Comparison of ENCODE assay signal across 8 cellular contexts in the genomic region with DNA sequence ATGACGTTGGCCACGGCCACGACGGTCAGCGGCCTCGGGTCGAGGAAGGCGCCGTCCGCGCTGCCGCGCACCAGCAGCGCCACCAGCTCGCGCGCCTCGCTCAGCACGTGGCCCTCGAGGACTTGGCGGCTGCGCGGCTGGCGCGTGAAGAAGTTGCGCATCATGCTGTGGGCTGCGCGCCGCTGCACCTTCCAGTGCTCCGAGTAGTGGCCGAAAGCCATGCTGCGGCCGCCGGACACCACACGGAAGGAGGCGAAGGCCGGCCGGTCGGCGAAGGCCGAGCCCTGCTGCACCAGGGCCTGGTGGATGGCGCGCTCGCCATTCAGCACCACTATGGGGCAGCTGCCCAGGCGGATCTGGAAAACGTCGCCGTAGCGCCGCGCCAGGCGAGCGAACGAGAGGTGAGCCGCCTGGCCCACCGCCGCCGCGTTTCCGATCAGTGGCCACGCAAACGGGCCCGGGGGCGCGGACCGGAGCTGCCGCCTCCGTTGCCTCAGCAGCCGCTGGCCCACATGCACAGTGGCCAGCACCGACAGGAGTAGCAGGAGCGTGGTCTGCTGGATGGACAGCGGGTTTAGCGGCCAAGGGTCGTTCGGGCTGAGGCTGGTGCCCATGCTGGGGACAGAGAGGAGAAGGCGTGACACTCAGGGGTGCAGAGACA. TPM values are rescaled to one million over a fixed set of nuclear protein-coding genes. Genes with fewer than 3 reads are reported as not detected.
DNase-seq lines count a peak whose midpoint lies in the region; ATAC-seq, FAIRE-seq and TF ChIP-seq lines count a peak whose summit lies in the region.

No MANE protein-coding gene starts in this region.

- H3K4me1 Mint-ChIP-seq in endodermal cell (peaks cover 30% of the 10 kb centered on the region), mesothelial cell of epicardium (peaks cover 55% of the 10 kb centered on the region)

- H3K27ac Mint-ChIP-seq in endodermal cell (no peak overlapping the region), mesothelial cell of epicardium (peak overlapping the region; percentile 82)

- no peak for TF ChIP-seq RAD21 in A549 (conservative IDR thresholded peaks at IDR 0.05 in 1 of 2, IDR thresholded peaks at IDR 0.05 in 1 of 2)

- H3K4me2 ChIP-seq in A549 = peak overlapping the region; percentile 92

- H3K27ac ChIP-seq in A549 (peak overlapping the region; percentile 84 to 93), endodermal cell (ENCODE audit: low read depth, low read length) (no peak overlapping the region)

- no peak overlapping the region for H3K9ac ChIP-seq in endodermal cell (ENCODE audit: extremely low read depth, low read length, poor library complexity, severe bottlenecking)

- H3K9me3 ChIP-seq in A549 (no peaks in the 10 kb centered on the region), endodermal cell (ENCODE audit: control insufficient read depth, low read length) (no peaks in the 10 kb centered on the region)

- DNase-seq in A549 (ENCODE audit: low read depth in 1 of 2, low spot score in 1 of 2) = peak in 1 of 2 experiments; percentile 67
- DNase-seq in NB4 (ENCODE audit: low read depth) = peak; percentile 55
- DNase-seq in endodermal cell = peak; percentile 88
- DNase-seq in mesothelial cell of epicardium (ENCODE audit: low spot score in 2 of 2, unreplicated experiment in 2 of 2) = peak in 1 of 2 experiments; percentile 52
- DNase-seq in NCI-H226 = no peak
- no peak for DNase-seq in NCI-H2107 (lab: John Stamatoyannopoulos, UW)

- CTCF ChIA-PET in A549 (lab: Yijun Ruan, JAX) = interaction anchor here (1.4 to 4.7 kb wide), 9 partner anchors 15 to 199 kb away, joined by 3 to 45 read pairs (median 7); no protein-coding TSS in a partner anchor

- peaks cover 11% of the 10 kb centered on the region for H3K36me3 Mint-ChIP-seq in endodermal cell (ENCODE audit: low read depth)
- H3K36me3 Mint-ChIP-seq in mesothelial cell of epicardium = peaks cover 9% of the 10 kb centered on the region

- no peaks in the 10 kb centered on the region for H3K9me3 Mint-ChIP-seq in endodermal cell
- H3K9me3 Mint-ChIP-seq in mesothelial cell of epicardium = no peaks in the 10 kb centered on the region

- TF ChIP-seq CTCF in A549 (IDR thresholded peaks at IDR 0.05) = no peak
- TF ChIP-seq CTCF in NB4 (IDR thresholded peaks at IDR 0.05; ENCODE audit: low read depth, low read length) = no peak
- TF ChIP-seq CTCF in endodermal cell (conservative IDR thresholded peaks at IDR 0.05) = peak; percentile 9
- no peak for TF ChIP-seq CTCF in mesothelial cell of epicardium (IDR thresholded peaks at IDR 0.05; ENCODE audit: unreplicated experiment)

- peak; percentile 5 to 18; a peak in 4 of 6 replicates for ATAC-seq in A549
- ATAC-seq in GM18873 (IDR thresholded peaks at IDR 0.05; ENCODE audit: low FRiP score, unreplicated experiment) = no peak
- no peak for ATAC-seq in GM21423 (IDR thresholded peaks at IDR 0.05; ENCODE audit: unreplicated experiment)

- peaks cover 49% of the 10 kb centered on the region for H3K27me3 Mint-ChIP-seq in endodermal cell (ENCODE audit: insufficient read depth)
- H3K27me3 Mint-ChIP-seq in mesothelial cell of epicardium (ENCODE audit: low read depth) = peaks cover 47% of the 10 kb centered on the region

- H3K4me3 ChIP-seq in A549 = peak overlapping the region; percentile 62
- H3K4me3 ChIP-seq in NB4 (ENCODE audit: low read depth, low read length) = peak overlapping the region; percentile 71
- peak overlapping the region; percentile 68 for H3K4me3 ChIP-seq in endodermal cell (ENCODE audit: low read length)

- WGBS in A549 (ENCODE audit: missing lambda C conversion rate) = 51% methylated on average over 33 of the region's 76 CpGs
- 25 to 62% methylated on average over 5 to 76 of the region's 76 CpGs for WGBS in endodermal cell (ENCODE audit: insufficient coverage in 1 of 2, insufficient read length in 1 of 2), 2 experiments

- POLR2A ChIA-PET in A549 (lab: Yijun Ruan, JAX) = interaction anchor here (1.0 to 2.5 kb wide), 2 partner anchors 88 to 200 kb away, joined by 3 to 22 read pairs; no protein-coding TSS in a partner anchor

- peaks cover 22% of the 10 kb centered on the region for H3K4me1 ChIP-seq in A549
- no peaks in the 10 kb centered on the region for H3K4me1 ChIP-seq in endodermal cell (ENCODE audit: control insufficient read depth, insufficient read depth, low read length)

- TF ChIP-seq EP300 in A549 (IDR thresholded peaks at IDR 0.05) = no peak

- H3K27me3 ChIP-seq in endodermal cell (ENCODE audit: control insufficient read depth, insufficient read depth, low read length, poor library complexity, severe bottlenecking) = peaks cover 38% of the 10 kb centered on the region

- TF ChIP-seq POLR2A in A549 (IDR thresholded peaks at IDR 0.05; ENCODE audit: low read length) (no peak), NB4 (IDR thresholded peaks at IDR 0.05; ENCODE audit: extremely low read depth, insufficient read length) (no peak)

- H3K4me3 Mint-ChIP-seq in endodermal cell (peak overlapping the region; percentile 57), mesothelial cell of epicardium (peak overlapping the region; percentile 77)

- no peak for FAIRE-seq in A549 (lab: Jason Lieb, UNC)

- H3K36me3 ChIP-seq in endodermal cell (ENCODE audit: control insufficient read depth, insufficient read depth, low read length) = peaks cover 13% of the 10 kb centered on the region

TF ChIP-seq in A549, 52 proteins besides CTCF, POLR2A, EP300 and RAD21:
- TF ChIP-seq SREBF2 (IDR thresholded peaks at IDR 0.05) = no peak
- no peak for TF ChIP-seq CHD2 (IDR thresholded peaks at IDR 0.05; ENCODE audit: low read length, partially characterized antibody)
- TF ChIP-seq, protein P1, sequence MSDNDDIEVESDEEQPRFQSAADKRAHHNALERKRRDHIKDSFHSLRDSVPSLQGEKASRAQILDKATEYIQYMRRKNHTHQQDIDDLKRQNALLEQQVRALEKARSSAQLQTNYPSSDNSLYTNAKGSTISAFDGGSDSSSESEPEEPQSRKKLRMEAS (IDR thresholded peaks at IDR 0.05) = peak; percentile 99
- TF ChIP-seq, protein P2, sequence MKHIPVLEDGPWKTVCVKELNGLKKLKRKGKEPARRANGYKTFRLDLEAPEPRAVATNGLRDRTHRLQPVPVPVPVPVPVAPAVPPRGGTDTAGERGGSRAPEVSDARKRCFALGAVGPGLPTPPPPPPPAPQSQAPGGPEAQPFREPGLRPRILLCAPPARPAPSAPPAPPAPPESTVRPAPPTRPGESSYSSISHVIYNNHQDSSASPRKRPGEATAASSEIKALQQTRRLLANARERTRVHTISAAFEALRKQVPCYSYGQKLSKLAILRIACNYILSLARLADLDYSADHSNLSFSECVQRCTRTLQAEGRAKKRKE (CRISPR knock-in tag; IDR thresholded peaks at IDR 0.05; ENCODE audit: low read depth) = no peak
- no peak for TF ChIP-seq CHD4 (IDR thresholded peaks at IDR 0.05; ENCODE audit: borderline replicate concordance)
- TF ChIP-seq RNF2 (IDR thresholded peaks at IDR 0.05; ENCODE audit: borderline replicate concordance, low read depth) = 0 out of 2 replicates have a peak, but pooled peaks have one; percentile 24
- no peak for TF ChIP-seq EHMT2 (IDR thresholded peaks at IDR 0.05; ENCODE audit: low read depth)
- peak in 1 of 2 experiments; percentile 31; a peak in 1 of 5 replicates for TF ChIP-seq JUN (IDR thresholded peaks at IDR 0.05)
- TF ChIP-seq, protein P3, sequence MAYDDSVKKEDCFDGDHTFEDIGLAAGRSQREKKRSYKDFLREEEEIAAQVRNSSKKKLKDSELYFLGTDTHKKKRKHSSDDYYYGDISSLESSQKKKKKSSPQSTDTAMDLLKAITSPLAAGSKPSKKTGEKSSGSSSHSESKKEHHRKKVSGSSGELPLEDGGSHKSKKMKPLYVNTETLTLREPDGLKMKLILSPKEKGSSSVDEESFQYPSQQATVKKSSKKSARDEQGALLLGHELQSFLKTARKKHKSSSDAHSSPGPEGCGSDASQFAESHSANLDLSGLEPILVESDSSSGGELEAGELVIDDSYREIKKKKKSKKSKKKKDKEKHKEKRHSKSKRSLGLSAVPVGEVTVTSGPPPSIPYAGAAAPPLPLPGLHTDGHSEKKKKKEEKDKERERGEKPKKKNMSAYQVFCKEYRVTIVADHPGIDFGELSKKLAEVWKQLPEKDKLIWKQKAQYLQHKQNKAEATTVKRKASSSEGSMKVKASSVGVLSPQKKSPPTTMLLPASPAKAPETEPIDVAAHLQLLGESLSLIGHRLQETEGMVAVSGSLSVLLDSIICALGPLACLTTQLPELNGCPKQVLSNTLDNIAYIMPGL (CRISPR knock-in tag; IDR thresholded peaks at IDR 0.05; ENCODE audit: borderline replicate concordance) = no peak
- TF ChIP-seq JUNB (IDR thresholded peaks at IDR 0.05) = no peak
- no peak for TF ChIP-seq MAZ (IDR thresholded peaks at IDR 0.05; ENCODE audit: borderline replicate concordance, low read depth, low read length)
- TF ChIP-seq, protein P4, sequence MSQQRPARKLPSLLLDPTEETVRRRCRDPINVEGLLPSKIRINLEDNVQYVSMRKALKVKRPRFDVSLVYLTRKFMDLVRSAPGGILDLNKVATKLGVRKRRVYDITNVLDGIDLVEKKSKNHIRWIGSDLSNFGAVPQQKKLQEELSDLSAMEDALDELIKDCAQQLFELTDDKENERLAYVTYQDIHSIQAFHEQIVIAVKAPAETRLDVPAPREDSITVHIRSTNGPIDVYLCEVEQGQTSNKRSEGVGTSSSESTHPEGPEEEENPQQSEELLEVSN (IDR thresholded peaks at IDR 0.05; ENCODE audit: borderline replicate concordance, low read depth) = peak; percentile 98
- no peak for TF ChIP-seq TFCP2L1 (CRISPR knock-in tag; IDR thresholded peaks at IDR 0.05)
- no peak for TF ChIP-seq HDAC2 (IDR thresholded peaks at IDR 0.05)
- TF ChIP-seq FOSB (CRISPR knock-in tag; IDR thresholded peaks at IDR 0.05) = no peak
- no peak for TF ChIP-seq ZFP36 (IDR thresholded peaks at IDR 0.05; ENCODE audit: borderline replicate concordance, partially characterized antibody)
- no peak for TF ChIP-seq MYC (IDR thresholded peaks at IDR 0.05; ENCODE audit: borderline replicate concordance, low read length)

RNA-seq across cellular contexts. Expression of a gene that starts 1.0 kb away (rescaled TPM):
- polyA plus RNA-seq in A549 (2011; rRNA removed) (13.1 and 13.2 TPM in 2 replicates), A549 (2017; fragmentation: RNase III; extraction: RNeasy Plus Mini Kit Qiagen cat#74134 plus additional on column Dnase treatment) (4.4 to 5.5 TPM (median 5.3 TPM) in 3 replicates)
- polyA plus RNA-seq in A549 (2012; cell fraction: cytosol; rRNA removed) = 14.6 and 20.8 TPM in 2 replicates
- polyA plus RNA-seq in A549 (2012; cell fraction: nucleus; rRNA removed) = 28.1 and 45.8 TPM in 2 replicates
- 29.1 and 30.7 TPM in 2 replicates for polyA minus RNA-seq in A549 (2011; rRNA and poly(A)+ RNA removed)
- total RNA-seq in endodermal cell (1 to 10 TPM; 4.8 to 6.3 TPM), mesothelial cell of epicardium (50.4 to 55.6 TPM (median 54.5 TPM) in 3 replicates)
- 2.1 TPM for polyA plus RNA-seq in endodermal cell (2013, experiment 1 of 2)
- 3.1 TPM for polyA plus RNA-seq in endodermal cell (2013, experiment 2 of 2)

Comparison
In these comparisons a context has a peak if more than half of its experiments do, and no peak if none do; other contexts are left out.
1. ATAC-seq: peak in A549 (2 of 2); none in GM18873 (single experiment) and GM21423 (single experiment).
2. DNase-seq: peak in NB4 (single experiment) and endodermal cell (single experiment); none in NCI-H226 (single experiment) and NCI-H2107 (single experiment).
3. Peak in every context shown above with its lines, with median percentiles within 50 percentile points of each other: H3K4me3 ChIP-seq.